26 cellular contexts compared by ENCODE assay signal in the genomic region with DNA sequence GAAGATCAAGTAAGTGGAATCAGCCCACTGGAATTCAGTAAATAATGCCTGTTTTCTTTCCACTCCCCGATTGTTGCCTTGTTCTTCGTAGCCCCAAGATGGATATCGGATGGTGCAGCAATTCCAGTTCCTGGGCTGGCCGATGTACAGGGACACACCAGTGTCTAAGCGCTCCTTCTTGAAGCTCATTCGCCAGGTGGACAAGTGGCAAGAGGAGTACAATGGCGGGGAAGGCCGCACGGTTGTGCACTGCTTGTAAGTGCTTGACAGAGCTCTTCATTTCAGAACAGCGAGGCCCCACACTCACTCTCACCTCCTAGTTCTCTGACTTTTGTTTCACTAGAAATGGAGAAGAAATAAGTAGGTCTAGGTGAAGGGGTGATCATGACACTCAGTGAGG.
"Had no signal": no experiment of that assay in that cellular context is flagged by ENCODE, and none has a peak within 500 bp of the region (broad histone marks: within the 10 kb centered on the region; RNA-seq: fewer than 3 reads in every experiment).

No MANE protein-coding gene starts in this region.

- H3K27me3 ChIP-seq: SJCRH30 had no signal

- H3K27ac ChIP-seq: KMS-11, PC-9, RWPE1, SJCRH30, SK-N-MC had no signal

- H3K9me3 ChIP-seq: SJCRH30 had no signal

- DNase-seq: Karpas-422, KBM-7, MM.1S, MV-4-11, NCI-H1092, NCI-H1105, NCI-H1436 treated with DMSO at 0.1 percent for 48 hours, NCI-H1694 treated with DMSO at 0.1 percent for 48 hours, NCI-H187 treated with DMSO at 0.1 percent for 48 hours, NCI-H2029, NCI-H2171 treated with DMSO at 0.1 percent for 48 hours, NCI-H345, NCI-H446, NCI-H524 treated with DMSO at 0.1 percent for 48 hours, NCI-H526 treated with DMSO at 0.1 percent for 48 hours, NCI-H774, PC-9, SHP77, SIG-M5, SJCRH30 had no signal

- H3K36me3 ChIP-seq: SJCRH30 had no signal

- H3K4me3 ChIP-seq: PC-9, SJCRH30, SK-N-MC had no signal

- ATAC-seq: Panc1, Right ventricle myocardium inferior, SK-N-SH treated with all-trans-retinoic acid at 6 μM for 48 hours had no signal

- H3K4me1 ChIP-seq: SJCRH30 had no signal
